In genomic region chr2:101125799-101126198, GRCh38 we compare ENCODE assay signal across 1 cellular context.
TF ChIP-seq lines count a peak whose summit lies in the region.

No MANE protein-coding gene starts in this region.

TF ChIP-seq in HCT116, 20 proteins besides CTCF, POLR2A, EP300 and RAD21:
- TF ChIP-seq ELF1 (IDR thresholded peaks at IDR 0.05; ENCODE audit: borderline replicate concordance, low read depth) (no peak), YY1 (IDR thresholded peaks at IDR 0.05; ENCODE audit: extremely low read depth, insufficient replicate concordance, low read depth, low read length) (peak; percentile 29), SP1 (IDR thresholded peaks at IDR 0.05; ENCODE audit: low read depth) (no peak), EZH2 (IDR thresholded peaks at IDR 0.05) (no peak), SRF (IDR thresholded peaks at IDR 0.05; ENCODE audit: low read depth) (peak; percentile 39; the same call in 1 of the 2 replicates)
